Comparison of ENCODE assay signal across 31 cellular contexts in the genomic region with DNA sequence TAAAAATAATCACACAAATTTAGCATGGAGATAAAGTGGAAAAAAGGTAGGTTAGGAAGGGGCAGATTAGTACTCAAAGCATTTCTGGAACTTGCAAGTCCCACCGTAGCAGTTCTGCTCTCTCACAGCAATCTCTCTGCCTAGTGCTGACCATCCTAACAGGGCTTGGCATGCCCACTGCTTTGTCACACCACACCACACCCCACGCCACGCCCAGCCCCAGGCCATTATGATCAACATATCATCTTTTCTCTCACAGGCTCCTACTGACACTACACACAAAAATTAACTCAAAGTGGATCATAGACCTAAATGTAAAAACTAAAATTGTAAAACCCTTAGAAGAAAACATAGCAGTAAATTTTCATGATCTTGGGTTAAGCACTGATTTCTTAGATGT.
A peak's percentile ranks its signal among the peaks of the same experiment; 100 is the strongest.
DNase-seq lines count a peak whose midpoint lies in the region; ATAC-seq and TF ChIP-seq lines count a peak whose summit lies in the region.
"Had no signal": no experiment of that assay in that cellular context is flagged by ENCODE, and none has a peak within 500 bp of the region (broad histone marks: within the 10 kb centered on the region; RNA-seq: fewer than 3 reads in every experiment).

No MANE protein-coding gene starts in this region.

- CTCF ChIA-PET in mammary epithelial cell (lab: Charles Lee; ENCODE audit: low non-redundant PET), result interaction anchor here (1.0 kb wide), 1 partner anchor 89 kb away, joined by 3 read pairs; no protein-coding TSS in a partner anchor

- peak overlapping the region; percentile 50 for H3K27ac Mint-ChIP-seq in activated naive CD8-positive, alpha-beta T cell
- H3K27ac Mint-ChIP-seq in activated naive CD8-positive, alpha-beta T cell treated with anti-CD3 and anti-CD28 coated beads for 36 hours, result no peak overlapping the region
- H3K27ac Mint-ChIP-seq: activated B cell treated with CpG ODN at 0.5 μM for 24 hours, HFFc6, natural killer cell had no signal

- H3K4me2 ChIP-seq in mammary epithelial cell (ENCODE audit: insufficient read depth, low read depth, low read length), result peak overlapping the region; percentile 37
- H3K4me2 ChIP-seq: BLaER1 had no signal

- no peaks in the 10 kb centered on the region for H3K36me3 ChIP-seq in RWPE2 (ENCODE audit: low read depth)
- no peaks in the 10 kb centered on the region for H3K36me3 ChIP-seq in mammary epithelial cell (ENCODE audit: insufficient read depth, low read length)
- H3K36me3 ChIP-seq: BLaER1, cardiac muscle cell, lower lobe of right lung, transverse colon had no signal

- H3K79me2 ChIP-seq in mammary epithelial cell (ENCODE audit: insufficient read depth, low read length), result no peaks in the 10 kb centered on the region

- dilution Hi-C loops in mammary epithelial cell (cut with HindIII; ENCODE audit: low sequenced_read_pairs), result no loop called here

- no TSS peak for BruUV-seq in mammary epithelial cell (replicated peaks; lab: Mats Ljungman, UMichigan)

- ATAC-seq in RWPE2 (ENCODE audit: low read depth), result peak; percentile 51
- no peak for ATAC-seq in GM21447 (IDR thresholded peaks at IDR 0.05; ENCODE audit: unreplicated experiment)
- ATAC-seq: lower lobe of right lung, natural killer cell, Panc1, psoas muscle, sciatic nerve had no signal

- H3K27ac ChIP-seq in RWPE2 (ENCODE audit: poor library complexity, severe bottlenecking) (no peak overlapping the region), mammary epithelial cell (ENCODE audit: insufficient read depth, low read depth, low read length) (no peak overlapping the region)
- H3K27ac ChIP-seq: BLaER1, cardiac muscle cell, lower lobe of right lung, psoas muscle, transverse colon had no signal

- H3K36me3 Mint-ChIP-seq in activated naive CD8-positive, alpha-beta T cell, result no peaks in the 10 kb centered on the region
- no peaks in the 10 kb centered on the region for H3K36me3 Mint-ChIP-seq in activated naive CD8-positive, alpha-beta T cell treated with anti-CD3 and anti-CD28 coated beads for 36 hours
- H3K36me3 Mint-ChIP-seq: natural killer cell had no signal

- no peak for TF ChIP-seq CTCF in RWPE2 (IDR thresholded peaks at IDR 0.05; ENCODE audit: poor library complexity, severe bottlenecking)
- no peak for TF ChIP-seq CTCF in mammary epithelial cell (conservative IDR thresholded peaks at IDR 0.05 in 1 of 2, IDR thresholded peaks at IDR 0.05 in 1 of 2; ENCODE audit: extremely low read depth in 1 of 2, insufficient read depth in 1 of 2, low read depth in 1 of 2, low read length in 2 of 2)

- in situ Hi-C loops in mammary epithelial cell (cut with MboI; ENCODE audit: low sequenced_read_pairs in 2 of 2), result loop anchor here in 1 of 2 donors (5.0 to 10.0 kb wide), 2 partner anchors 62 to 159 kb away; no protein-coding TSS in a partner anchor

- no peaks in the 10 kb centered on the region for H3K9me3 ChIP-seq in RWPE2 (ENCODE audit: severe bottlenecking)
- no peaks in the 10 kb centered on the region for H3K9me3 ChIP-seq in mammary epithelial cell (replicated peaks; ENCODE audit: insufficient read depth, low read length)
- H3K9me3 ChIP-seq: BLaER1, lower lobe of right lung, psoas muscle, transverse colon had no signal

- no peak overlapping the region for H3K4me3 ChIP-seq in RWPE2 (ENCODE audit: severe bottlenecking)
- H3K4me3 ChIP-seq in mammary epithelial cell (replicated peaks in 1 of 3; ENCODE audit: insufficient read depth in 1 of 3, low read depth in 2 of 3, low read length in 3 of 3), result no peak overlapping the region
- H3K4me3 ChIP-seq: BLaER1, cardiac muscle cell, lower lobe of right lung, psoas muscle, transverse colon had no signal

- no peaks in the 10 kb centered on the region for H3K4me1 Mint-ChIP-seq in activated naive CD8-positive, alpha-beta T cell (ENCODE audit: low read depth)
- no peaks in the 10 kb centered on the region for H3K4me1 Mint-ChIP-seq in activated naive CD8-positive, alpha-beta T cell treated with anti-CD3 and anti-CD28 coated beads for 36 hours
- H3K4me1 Mint-ChIP-seq: activated B cell treated with CpG ODN at 0.5 μM for 24 hours had no signal

- intact Hi-C loops in mammary epithelial cell (cut with micrococcal nuclease), result loop anchor here (1.0 to 2.0 kb wide), 2 partner anchors 89 to 155 kb away; no protein-coding TSS in a partner anchor

- DNase-seq in activated naive CD8-positive, alpha-beta T cell treated with anti-CD3 and anti-CD28 coated beads for 36 hours, result no peak
- DNase-seq in RWPE2 (ENCODE audit: low spot score) (no peak), mammary epithelial cell (peak; percentile 31), DMS79 treated with DMSO at 0.1 percent for 48 hours (lab: John Stamatoyannopoulos, UW) (no peak)
- no peak for DNase-seq in stimulated activated CD4-positive, alpha-beta T cell treated with anti-CD3 and anti-CD28 coated beads, Interleukin-4, amount 100 ng/mL, for 1 hour
- DNase-seq: activated B cell treated with CpG ODN at 0.5 μM for 24 hours; activated CD8-positive, alpha-beta memory T cell treated with anti-CD3 and anti-CD28 coated beads for 24 hours; activated naive CD4-positive, alpha-beta T cell treated with anti-CD3 and anti-CD28 coated beads, Interleukin-2, amount 50 U/mL, for 16 hours; activated T-cell treated with anti-CD3 and anti-CD28 coated beads for 4 hours; aorta; DND-41; GOT3; HFFc6; hippocampal formation; lower lobe of right lung; MV-4-11; natural killer cell; NCI-H1436; NCI-H2081; NCI-H2227 treated with DMSO at 0.1 percent for 48 hours; NCI-H526; psoas muscle; SHP77; stimulated activated CD4-positive, alpha-beta T cell treated with anti-CD3 and anti-CD28 coated beads, Interleukin-4, amount 100 ng/mL, for 4 hours; transverse colon had no signal

- H3K27me3 Mint-ChIP-seq in activated naive CD8-positive, alpha-beta T cell, result no peaks in the 10 kb centered on the region
- H3K27me3 Mint-ChIP-seq in activated naive CD8-positive, alpha-beta T cell treated with anti-CD3 and anti-CD28 coated beads for 36 hours, result no peaks in the 10 kb centered on the region
- H3K27me3 Mint-ChIP-seq: activated B cell treated with CpG ODN at 0.5 μM for 24 hours had no signal

- H3K27me3 ChIP-seq in RWPE2 (ENCODE audit: insufficient read depth, poor library complexity, severe bottlenecking) (no peaks in the 10 kb centered on the region), mammary epithelial cell (ENCODE audit: insufficient read depth, low read length) (no peaks in the 10 kb centered on the region)
- H3K27me3 ChIP-seq: BLaER1, cardiac muscle cell, transverse colon had no signal

- no peak overlapping the region for H3K9ac ChIP-seq in mammary epithelial cell (ENCODE audit: insufficient read depth, low read length)
- H3K9ac ChIP-seq: BLaER1 had no signal

- 30% methylated on average over 3 of the region's 3 CpGs for WGBS in mammary epithelial cell (ENCODE audit: low coverage, missing lambda C conversion rate)

- peaks cover 7% of the 10 kb centered on the region for H3K4me1 ChIP-seq in RWPE2 (ENCODE audit: insufficient read depth, poor library complexity, severe bottlenecking)
- H3K4me1 ChIP-seq in mammary epithelial cell (ENCODE audit: insufficient read depth, low read length), result peaks cover 7% of the 10 kb centered on the region
- H3K4me1 ChIP-seq: BLaER1, lower lobe of right lung, psoas muscle, transverse colon had no signal

- no peaks in the 10 kb centered on the region for H3K9me3 Mint-ChIP-seq in activated naive CD8-positive, alpha-beta T cell (ENCODE audit: low read depth)
- H3K9me3 Mint-ChIP-seq in activated naive CD8-positive, alpha-beta T cell treated with anti-CD3 and anti-CD28 coated beads for 36 hours, result no peaks in the 10 kb centered on the region
- H3K9me3 Mint-ChIP-seq: activated B cell treated with CpG ODN at 0.5 μM for 24 hours, HFFc6, natural killer cell had no signal

- no peak overlapping the region for H2AFZ ChIP-seq in mammary epithelial cell (ENCODE audit: low read depth, low read length)

- H4K20me1 ChIP-seq in mammary epithelial cell (ENCODE audit: insufficient read depth, low read length), result no peaks in the 10 kb centered on the region
- H4K20me1 ChIP-seq: BLaER1 had no signal

- peak overlapping the region; percentile 10 for H3K4me3 Mint-ChIP-seq in activated naive CD8-positive, alpha-beta T cell
- H3K4me3 Mint-ChIP-seq in activated naive CD8-positive, alpha-beta T cell treated with anti-CD3 and anti-CD28 coated beads for 36 hours, result no peak overlapping the region
- H3K4me3 Mint-ChIP-seq: activated B cell treated with CpG ODN at 0.5 μM for 24 hours, HFFc6, natural killer cell had no signal
